12 cellular contexts compared by ENCODE assay signal in genomic region chr3:126540946-126541627, GRCh38. TPM values are rescaled to one million over a fixed set of nuclear protein-coding genes. Genes with fewer than 3 reads are reported as not detected.
DNase-seq lines count a peak whose midpoint lies in the region; ATAC-seq, FAIRE-seq and TF ChIP-seq lines count a peak whose summit lies in the region.
"Had no signal": no experiment of that assay in that cellular context is flagged by ENCODE, and none has a peak within 500 bp of the region (broad histone marks: within the 10 kb centered on the region; RNA-seq: fewer than 3 reads in every experiment).

No MANE protein-coding gene starts in this region.

- H3K56ac ChIP-seq in H9 (ENCODE audit: insufficient read length, low read depth, low read length) = no peak overlapping the region

- no peaks in the 10 kb centered on the region for H3K23me2 ChIP-seq in H9 (ENCODE audit: insufficient read length, low read depth, low read length, poor library complexity, severe bottlenecking)

- H3K18ac ChIP-seq in H9 (ENCODE audit: insufficient read length, low read depth, low read length) = no peak overlapping the region

- H2AK5ac ChIP-seq in H9 (ENCODE audit: insufficient read length, low read length) = no peak overlapping the region

- peaks cover 0 to 3% (median 0%) of the 10 kb centered on the region in 3 experiments; a peak in 2 of 7 replicates for H3K36me3 Mint-ChIP-seq in H9 (ENCODE audit: insufficient read depth in 1 of 3, low read depth in 3 of 3)

- no CpG with 5 or more reads among the region's 24 CpGs for whole genome bisulfite sequencing in H9 (ENCODE audit: extremely low coverage, insufficient read length, low lambda C conversion rate)
- WGBS in smooth muscle cell (ENCODE audit: low lambda C conversion rate) = 88% methylated on average over 21 of the region's 24 CpGs
- 69 to 78% (median 75%) methylated on average over 24 of the region's 24 CpGs for WGBS in small intestine, 3 donors

- no peak overlapping the region for H3K14ac ChIP-seq in H9 (ENCODE audit: insufficient read depth, low read length)

- no peak overlapping the region for H4K5ac ChIP-seq in H9 (ENCODE audit: insufficient read length, low read depth, low read length)

- no peak overlapping the region for H2AFZ ChIP-seq in H9 (ENCODE audit: low read length)
- H2AFZ ChIP-seq in smooth muscle cell (ENCODE audit: low read depth) = no peak overlapping the region

- no peaks in the 10 kb centered on the region for H3F3A ChIP-seq in smooth muscle cell (ENCODE audit: low read depth)

- H3K9me3 Mint-ChIP-seq in H9 = no peaks in the 10 kb centered on the region
- H3K9me3 Mint-ChIP-seq: T-helper 2 cell treated with Interferon-gamma antibody and Interleukin-4, amounts not matched to agents 5 μg/mL and 100 μg/mL, for 36 hours had no signal

- H3K79me2 ChIP-seq in H9 (ENCODE audit: insufficient read depth, low read length) = no peaks in the 10 kb centered on the region
- no peaks in the 10 kb centered on the region for H3K79me2 ChIP-seq in smooth muscle cell (ENCODE audit: low read depth)

- no peaks in the 10 kb centered on the region for H3K36me3 ChIP-seq in SJSA1
- H3K36me3 ChIP-seq in smooth muscle cell (ENCODE audit: low read depth) = no peaks in the 10 kb centered on the region
- no peaks in the 10 kb centered on the region for H3K36me3 ChIP-seq in small intestine (ENCODE audit: control insufficient read depth in 2 of 2, insufficient read depth in 2 of 2, low read length in 2 of 2)
- H3K36me3 ChIP-seq: gastrocnemius medialis, pancreas had no signal

- no peak for FAIRE-seq in small intestine (lab: Jason Lieb, UNC)
- FAIRE-seq: pancreas had no signal

- no peak overlapping the region for H2BK5ac ChIP-seq in H9 (ENCODE audit: insufficient read length, low read length)

- DNase-seq in H9 (peak; percentile 25), SJSA1 (ENCODE audit: low read depth in 1 of 2, low spot score in 2 of 2) (peak in 1 of 2 experiments; percentile 37), islet precursor cell (peak; percentile 37), smooth muscle cell (lab: John Stamatoyannopoulos, UW; ENCODE audit: unreplicated experiment) (no peak), small intestine (no peak), NCI-H526 (lab: John Stamatoyannopoulos, UW) (no peak)
- DNase-seq: effector CD4-positive, alpha-beta T cell; NCI-H2029 had no signal

- no peak overlapping the region for H3K4ac ChIP-seq in H9 (ENCODE audit: low read depth, low read length)

- H3K27ac ChIP-seq in H9 (ENCODE audit: insufficient read length, low read depth, low read length) (no peak overlapping the region), SJSA1 (peak overlapping the region; percentile 65), smooth muscle cell (ENCODE audit: low read depth) (peak overlapping the region; percentile 45), small intestine (ENCODE audit: low read depth in 1 of 2, low read length in 1 of 2) (no peak overlapping the region)
- H3K27ac ChIP-seq: gastrocnemius medialis, pancreas had no signal

- H3K4me3 ChIP-seq in SJSA1 (no peak overlapping the region), smooth muscle cell (no peak overlapping the region), small intestine (ENCODE audit: low read depth in 1 of 2, low read length in 2 of 2) (no peak overlapping the region)
- H3K4me3 ChIP-seq: gastrocnemius medialis, pancreas had no signal

- H3K79me1 ChIP-seq in H9 (ENCODE audit: insufficient read depth, low read depth, low read length, poor library complexity, severe bottlenecking) = no peaks in the 10 kb centered on the region

- H3K4me1 Mint-ChIP-seq in H9 = peaks cover 0 to 6% of the 10 kb centered on the region in 2 experiments; a peak in 2 of 4 replicates

- TF ChIP-seq CTCF in H9 (conservative IDR thresholded peaks at IDR 0.05) (no peak), smooth muscle cell (IDR thresholded peaks at IDR 0.05; ENCODE audit: borderline replicate concordance, insufficient read depth, poor library complexity, severe bottlenecking) (no peak)

- H3K4me2 ChIP-seq in H9 (ENCODE audit: insufficient read depth, insufficient read length, low read length) (no peak overlapping the region), smooth muscle cell (peak overlapping the region; percentile 48)

- no peak overlapping the region for H3K9ac ChIP-seq in H9 (ENCODE audit: extremely low read depth, insufficient read length, low read length)
- H3K9ac ChIP-seq in smooth muscle cell (ENCODE audit: low read depth) = no peak overlapping the region

- H3K9me3 ChIP-seq in H9 (ENCODE audit: control insufficient read depth, low read depth, low read length) (no peaks in the 10 kb centered on the region), SJSA1 (replicated peaks) (no peaks in the 10 kb centered on the region), smooth muscle cell (replicated peaks; ENCODE audit: low read depth) (no peaks in the 10 kb centered on the region), small intestine (ENCODE audit: control insufficient read depth, low read depth) (no peaks in the 10 kb centered on the region)
- H3K9me3 ChIP-seq: gastrocnemius medialis, pancreas had no signal

- no peaks in the 10 kb centered on the region for H3K27me3 ChIP-seq in H9 (ENCODE audit: insufficient read depth, low read length)
- H3K27me3 ChIP-seq in SJSA1 (replicated peaks) = no peaks in the 10 kb centered on the region
- peaks cover 6% of the 10 kb centered on the region for H3K27me3 ChIP-seq in smooth muscle cell (ENCODE audit: low read depth)
- H3K27me3 ChIP-seq in small intestine (ENCODE audit: control insufficient read depth in 2 of 2, insufficient read depth in 2 of 2, low read length in 2 of 2) = no peaks in the 10 kb centered on the region
- H3K27me3 ChIP-seq: pancreas had no signal

- no peak for ATAC-seq in HG02970 (IDR thresholded peaks at IDR 0.05; ENCODE audit: low FRiP score, unreplicated experiment)

- H2BK12ac ChIP-seq in H9 (ENCODE audit: insufficient read length, low read depth, low read length) = no peak overlapping the region

- H3K27me3 Mint-ChIP-seq in H9 (ENCODE audit: low read depth) = no peaks in the 10 kb centered on the region; the same call in 1 of the 2 replicates

- no peak overlapping the region for H3K27ac Mint-ChIP-seq in H9
- H3K27ac Mint-ChIP-seq: T-helper 2 cell treated with Interferon-gamma antibody and Interleukin-4, amounts not matched to agents 5 μg/mL and 100 μg/mL, for 36 hours had no signal

- no peak overlapping the region for H3K23ac ChIP-seq in H9 (ENCODE audit: insufficient read length, low read depth, low read length)

- H2BK15ac ChIP-seq in H9 (ENCODE audit: low read depth, low read length) = no peak overlapping the region

- H4K20me1 ChIP-seq in H9 (ENCODE audit: control insufficient read depth, insufficient read depth, insufficient read length) = peaks cover 3% of the 10 kb centered on the region
- H4K20me1 ChIP-seq in smooth muscle cell (ENCODE audit: low read depth) = no peaks in the 10 kb centered on the region

- H2BK20ac ChIP-seq in H9 (ENCODE audit: low read depth, low read length, poor library complexity, severe bottlenecking) = no peak overlapping the region

- H4K91ac ChIP-seq in H9 (ENCODE audit: insufficient read length, low read depth, low read length) = no peak overlapping the region

- no peak overlapping the region for H2BK120ac ChIP-seq in H9 (ENCODE audit: low read depth, low read length, poor library complexity, severe bottlenecking)

- no peak overlapping the region for H3T11ph ChIP-seq in H9 (ENCODE audit: low read length)

- H3K4me1 ChIP-seq in H9 (ENCODE audit: insufficient read depth, low read length) = no peaks in the 10 kb centered on the region
- peaks cover 18% of the 10 kb centered on the region for H3K4me1 ChIP-seq in SJSA1 (replicated peaks)
- H3K4me1 ChIP-seq in smooth muscle cell (ENCODE audit: low read depth) = no peaks in the 10 kb centered on the region
- no peaks in the 10 kb centered on the region for H3K4me1 ChIP-seq in small intestine (ENCODE audit: control insufficient read depth in 2 of 2, insufficient read depth in 1 of 2, low read depth in 1 of 2, low read length in 1 of 2)
- H3K4me1 ChIP-seq: pancreas had no signal

- H3K4me3 Mint-ChIP-seq in H9 = no peak overlapping the region
- H3K4me3 Mint-ChIP-seq: T-helper 2 cell treated with Interferon-gamma antibody and Interleukin-4, amounts not matched to agents 5 μg/mL and 100 μg/mL, for 36 hours had no signal

- no peak overlapping the region for H4K8ac ChIP-seq in H9 (replicated peaks; ENCODE audit: insufficient read length, low read depth, low read length)

RNA-seq across cellular contexts. Expression of gene CHST13, which starts 17.1 kb away (rescaled TPM):
- total RNA-seq in H9 (2021) (0.85 and 0.99 TPM in 2 replicates), smooth muscle cell (not detected in 2 replicates)
- total RNA-seq in SJSA1 (2014; rRNA removed; shearing (Covaris generic)) = not detected in 2 replicates
- polyA plus RNA-seq in smooth muscle cell (not detected in 2 replicates), small intestine (1 to 10 TPM in 1 of 3 donors, under 1 TPM in 2; 0.21 to 1.9 (median 0.89) TPM)

RNA-seq across cellular contexts. Expression of gene C3orf22, which starts 17.6 kb away (rescaled TPM):
- total RNA-seq in H9 (2021) (not detected in 2 replicates), smooth muscle cell (not detected in 2 replicates)
- not detected in 2 replicates for total RNA-seq in SJSA1 (2014; rRNA removed; shearing (Covaris generic))
- polyA plus RNA-seq in smooth muscle cell (not detected in 2 replicates), small intestine (not detected)
- total RNA-seq: gastrocnemius medialis, pancreas had no signal

RNA-seq across cellular contexts. Expression of gene UROC1, which starts 23.5 kb away (rescaled TPM):
- total RNA-seq in H9 (2021) (not detected in 2 replicates), smooth muscle cell (not detected in 2 replicates)
- total RNA-seq in SJSA1 (2014; rRNA removed; shearing (Covaris generic)) = not detected in 2 replicates
- polyA plus RNA-seq in smooth muscle cell (not detected in 2 replicates), small intestine (under 1 TPM in 1 of 3 donors, not detected in 2; 0.27 TPM)
- total RNA-seq: pancreas had no signal

Comparison
In these comparisons a context has a peak if more than half of its experiments do, and no peak if none do; other contexts are left out.
1. DNase-seq: peak in H9 (single experiment) and islet precursor cell (single experiment); none in smooth muscle cell (single experiment), small intestine (single experiment) and NCI-H526 (0 of 2).
2. H3K27ac ChIP-seq: peak in SJSA1 (single experiment) and smooth muscle cell (single experiment); none in H9 (single experiment) and small intestine (0 of 2).